1 cellular context compared by ENCODE assay signal in the genomic region with DNA sequence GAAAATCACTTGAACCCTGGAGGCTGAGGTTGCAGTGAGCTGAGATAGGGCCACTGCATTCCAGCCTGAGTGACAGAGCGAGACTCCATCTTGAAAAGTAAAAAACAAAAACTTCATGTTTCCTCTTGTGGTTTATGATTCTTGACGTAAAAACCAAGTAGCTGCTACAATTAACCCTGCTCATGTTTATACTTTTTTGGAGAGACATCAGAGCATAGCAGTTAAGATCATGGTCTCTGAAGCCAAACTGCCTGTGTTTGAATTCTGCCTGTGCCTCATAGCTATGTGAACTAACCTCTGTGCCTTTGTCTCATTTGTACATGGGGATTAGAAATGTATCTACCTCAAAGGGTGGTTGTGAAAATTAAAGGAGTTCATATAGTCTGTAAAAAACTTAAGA.
TF ChIP-seq lines count a peak whose summit lies in the region.

No MANE protein-coding gene starts in this region.

TF ChIP-seq in K562, 482 proteins besides CTCF, POLR2A, EP300 and RAD21:
- TF ChIP-seq PCBP2 (IDR thresholded peaks at IDR 0.05; ENCODE audit: low read depth, low read length, poor library complexity, severe bottlenecking) (no peak), POLR2AphosphoS5 (IDR thresholded peaks at IDR 0.05; ENCODE audit: control insufficient read depth, insufficient read depth, low read depth, low read length) (0 out of 2 replicates have a peak, but pooled peaks have one; percentile 13), MED1 (CRISPR knock-in tag; IDR thresholded peaks at IDR 0.05; ENCODE audit: borderline replicate concordance) (no peak)
